27 cellular contexts compared by ENCODE assay signal in genomic region chr16:9270424-9270823, GRCh38.
"Had no signal": no experiment of that assay in that cellular context is flagged by ENCODE, and none has a peak within 500 bp of the region (broad histone marks: within the 10 kb centered on the region; RNA-seq: fewer than 3 reads in every experiment).

No MANE protein-coding gene starts in this region.

- DNase-seq: activated CD4-positive, alpha-beta T cell treated with anti-CD3 and anti-CD28 coated beads, Interleukin-2, amount 10 ng/mL, durations not matched to agents 24 days and 14 days; activated CD4-positive, alpha-beta T cell treated with anti-CD3 and anti-CD28 coated beads, Interleukin-2, amount 50 U/mL, for 4 hours; activated CD8-positive, alpha-beta T cell treated with anti-CD3 and anti-CD28 coated beads for 36 hours; activated naive CD4-positive, alpha-beta T cell treated with anti-CD3 and anti-CD28 coated beads, Interleukin-2, amount 10 ng/mL, durations not matched to agents 7 days and 5 days; activated naive CD8-positive, alpha-beta T cell treated with anti-CD3 and anti-CD28 coated beads, Interleukin-2, amount 50 U/mL, for 24 hours; activated T-cell treated with anti-CD3 and anti-CD28 coated beads, Interleukin-2, amount 50 U/mL, for 24 hours; anterior cingulate cortex; brain microvascular endothelial cell; central memory CD4-positive, alpha-beta T cell; MM.1S; MV-4-11; NCI-H1092; NCI-H1436 treated with DMSO at 0.1 percent for 48 hours; NCI-H1694 treated with DMSO at 0.1 percent for 48 hours; NCI-H2029; NCI-H345; NCI-H526 treated with DMSO at 0.1 percent for 48 hours; NCI-H774; PC-3; Peyer's patch; SIG-M5; T1000 had no signal

- H3K9me3 Mint-ChIP-seq: activated CD4-positive, alpha-beta T cell treated with anti-CD3 and anti-CD28 coated beads, Interleukin-2, amount 10 ng/mL, durations not matched to agents 24 days and 14 days; activated CD8-positive, alpha-beta T cell treated with anti-CD3 and anti-CD28 coated beads for 36 hours; activated naive CD4-positive, alpha-beta T cell treated with anti-CD3 and anti-CD28 coated beads, Interleukin-2, amount 10 ng/mL, durations not matched to agents 7 days and 5 days; activated T-cell treated with anti-CD3 and anti-CD28 coated beads, Interleukin-2, amount 50 U/mL, for 24 hours had no signal

- H3K9me3 ChIP-seq: Peyer's patch had no signal

- H3K4me3 Mint-ChIP-seq: activated CD4-positive, alpha-beta T cell treated with anti-CD3 and anti-CD28 coated beads, Interleukin-2, amount 10 ng/mL, durations not matched to agents 24 days and 14 days; activated CD8-positive, alpha-beta T cell treated with anti-CD3 and anti-CD28 coated beads for 36 hours; activated naive CD4-positive, alpha-beta T cell treated with anti-CD3 and anti-CD28 coated beads, Interleukin-2, amount 10 ng/mL, durations not matched to agents 7 days and 5 days; activated naive CD8-positive, alpha-beta T cell; activated naive CD8-positive, alpha-beta T cell treated with anti-CD3 and anti-CD28 coated beads, Interleukin-2, amount 50 U/mL, for 24 hours; activated T-cell treated with anti-CD3 and anti-CD28 coated beads, Interleukin-2, amount 50 U/mL, for 24 hours had no signal

- H3K4me1 Mint-ChIP-seq: activated CD4-positive, alpha-beta T cell treated with anti-CD3 and anti-CD28 coated beads, Interleukin-2, amount 10 ng/mL, durations not matched to agents 24 days and 14 days; activated naive CD4-positive, alpha-beta T cell treated with anti-CD3 and anti-CD28 coated beads, Interleukin-2, amount 10 ng/mL, durations not matched to agents 7 days and 5 days; activated naive CD8-positive, alpha-beta T cell treated with anti-CD3 and anti-CD28 coated beads, Interleukin-2, amount 50 U/mL, for 24 hours had no signal

- ATAC-seq: activated CD8-positive, alpha-beta T cell treated with anti-CD3 and anti-CD28 coated beads for 36 hours; activated naive CD8-positive, alpha-beta T cell treated with anti-CD3 and anti-CD28 coated beads, Interleukin-2, amount 50 U/mL, for 24 hours; PC-3; Right ventricle myocardium inferior; SK-N-SH treated with all-trans-retinoic acid at 6 μM for 48 hours had no signal

- H3K4me3 ChIP-seq: coronary artery, Peyer's patch had no signal

- H3K27ac Mint-ChIP-seq: activated CD4-positive, alpha-beta T cell treated with anti-CD3 and anti-CD28 coated beads, Interleukin-2, amount 10 ng/mL, durations not matched to agents 24 days and 14 days; activated CD8-positive, alpha-beta T cell treated with anti-CD3 and anti-CD28 coated beads for 36 hours; activated naive CD4-positive, alpha-beta T cell treated with anti-CD3 and anti-CD28 coated beads, Interleukin-2, amount 10 ng/mL, durations not matched to agents 7 days and 5 days; activated naive CD8-positive, alpha-beta T cell; activated naive CD8-positive, alpha-beta T cell treated with anti-CD3 and anti-CD28 coated beads, Interleukin-2, amount 50 U/mL, for 24 hours; activated T-cell treated with anti-CD3 and anti-CD28 coated beads, Interleukin-2, amount 50 U/mL, for 24 hours had no signal

- H3K36me3 Mint-ChIP-seq: activated naive CD4-positive, alpha-beta T cell treated with anti-CD3 and anti-CD28 coated beads, Interleukin-2, amount 10 ng/mL, durations not matched to agents 7 days and 5 days; activated naive CD8-positive, alpha-beta T cell had no signal

- H3K27me3 ChIP-seq: brain microvascular endothelial cell, Peyer's patch had no signal

- H3K27me3 Mint-ChIP-seq: activated CD4-positive, alpha-beta T cell treated with anti-CD3 and anti-CD28 coated beads, Interleukin-2, amount 10 ng/mL, durations not matched to agents 24 days and 14 days; activated naive CD4-positive, alpha-beta T cell treated with anti-CD3 and anti-CD28 coated beads, Interleukin-2, amount 10 ng/mL, durations not matched to agents 7 days and 5 days had no signal

- H3K36me3 ChIP-seq: brain microvascular endothelial cell, Peyer's patch had no signal

- H3K27ac ChIP-seq: brain microvascular endothelial cell, coronary artery, Peyer's patch, RWPE1 had no signal

- H3K4me1 ChIP-seq: Peyer's patch had no signal
